Comparison of ENCODE assay signal across 15 cellular contexts in genomic region chr2:231110551-231110950, GRCh38. TPM values are rescaled to one million over a fixed set of nuclear protein-coding genes. Genes with fewer than 3 reads are reported as not detected.
DNase-seq lines count a peak whose midpoint lies in the region; ATAC-seq, FAIRE-seq and TF ChIP-seq lines count a peak whose summit lies in the region.
"Had no signal": no experiment of that assay in that cellular context is flagged by ENCODE, and none has a peak within 500 bp of the region (broad histone marks: within the 10 kb centered on the region; RNA-seq: fewer than 3 reads in every experiment).

No MANE protein-coding gene starts in this region.

- H3K27me3 Mint-ChIP-seq in T-cell, result no peaks in the 10 kb centered on the region
- H3K27me3 Mint-ChIP-seq: activated naive CD4-positive, alpha-beta T cell treated with anti-CD3 and anti-CD28 coated beads, Interleukin-2, amount 10 ng/mL, durations not matched to agents 7 days and 5 days had no signal

- H3K36me3 ChIP-seq in brain microvascular endothelial cell (replicated peaks) (peaks cover 9% of the 10 kb centered on the region), kidney (ENCODE audit: control insufficient read depth in 1 of 2, insufficient read depth in 2 of 2, low read length in 2 of 2) (peaks cover 8 to 9% of the 10 kb centered on the region in 2 donors), uterus (no peaks in the 10 kb centered on the region)

- CTCF ChIA-PET in T-cell (lab: Charles Lee), result interaction anchor here in 1 of 2 donors (0.6 kb wide), 1 partner anchor 486 kb away, joined by 3 read pairs; no protein-coding TSS in a partner anchor

- peak; percentile 23 for TF ChIP-seq CTCF in brain microvascular endothelial cell (IDR thresholded peaks at IDR 0.05; ENCODE audit: low read depth, low read length, missing control alignments)
- TF ChIP-seq CTCF in kidney (IDR thresholded peaks at IDR 0.05; ENCODE audit: borderline replicate concordance, extremely low read depth, insufficient read depth), result no peak
- TF ChIP-seq CTCF in uterus (IDR thresholded peaks at IDR 0.05), result peak; percentile 27 to 59 (median 41)

- in situ Hi-C loops in brain microvascular endothelial cell (cut with HindIII; ENCODE audit: low pct_ligation_motif_present, low sequenced_read_pairs), result no loop called here

- H3K27me3 ChIP-seq in brain microvascular endothelial cell (replicated peaks), result no peaks in the 10 kb centered on the region
- H3K27me3 ChIP-seq in uterus, result no peaks in the 10 kb centered on the region
- H3K27me3 ChIP-seq: esophagus squamous epithelium, SJSA1 had no signal

- H3K9ac ChIP-seq in kidney (ENCODE audit: low read length in 2 of 2), result no peak overlapping the region

- no peak for TF ChIP-seq POLR2A in uterus (IDR thresholded peaks at IDR 0.05)

- H3K27ac ChIP-seq in brain microvascular endothelial cell (no peak overlapping the region), kidney (ENCODE audit: low read depth in 2 of 2, low read length in 2 of 2) (no peak overlapping the region), uterus (peak overlapping the region; percentile 75 to 89)
- H3K27ac ChIP-seq: A549, esophagus squamous epithelium, SJSA1 had no signal

- POLR2A ChIA-PET in T-cell (lab: Charles Lee), result no interaction called here

- H3K4me1 Mint-ChIP-seq in T-cell, result no peaks in the 10 kb centered on the region
- H3K4me1 Mint-ChIP-seq: activated naive CD4-positive, alpha-beta T cell treated with anti-CD3 and anti-CD28 coated beads, Interleukin-2, amount 10 ng/mL, durations not matched to agents 7 days and 5 days had no signal

- H3K4me3 Mint-ChIP-seq in T-cell, result no peak overlapping the region
- H3K4me3 Mint-ChIP-seq: activated naive CD4-positive, alpha-beta T cell treated with anti-CD3 and anti-CD28 coated beads, Interleukin-2, amount 10 ng/mL, durations not matched to agents 7 days and 5 days had no signal

- no peak for ATAC-seq in T-cell (replicated peaks in 1 of 4)
- ATAC-seq: A549 had no signal

- no peaks in the 10 kb centered on the region for H3K9me3 Mint-ChIP-seq in T-cell
- H3K9me3 Mint-ChIP-seq: activated naive CD4-positive, alpha-beta T cell treated with anti-CD3 and anti-CD28 coated beads, Interleukin-2, amount 10 ng/mL, durations not matched to agents 7 days and 5 days had no signal

- H3K4me3 ChIP-seq in brain microvascular endothelial cell (ENCODE audit: low read depth, low read length) (no peak overlapping the region), kidney (ENCODE audit: low read length in 2 of 2) (no peak overlapping the region), uterus (no peak overlapping the region)
- H3K4me3 ChIP-seq: A549, esophagus squamous epithelium, SJSA1 had no signal

- H3K36me3 Mint-ChIP-seq in T-cell, result peaks cover 53% of the 10 kb centered on the region

- no peak overlapping the region for H3K27ac Mint-ChIP-seq in T-cell
- H3K27ac Mint-ChIP-seq: activated naive CD4-positive, alpha-beta T cell treated with anti-CD3 and anti-CD28 coated beads, Interleukin-2, amount 10 ng/mL, durations not matched to agents 7 days and 5 days had no signal

- DNase-seq in NCI-H1105 treated with DMSO at 0.1 percent for 48 hours (lab: John Stamatoyannopoulos, UW) (peak; percentile 14), NCI-H1105 (lab: John Stamatoyannopoulos, UW) (no peak), brain microvascular endothelial cell (peak; percentile 42), kidney (no peak), uterus (no peak), NCI-H2081 (lab: John Stamatoyannopoulos, UW) (no peak), NCI-H1417 (lab: John Stamatoyannopoulos, UW) (no peak), T-cell (no peak)
- DNase-seq: activated CD4-positive, alpha-beta T cell treated with anti-CD3 and anti-CD28 coated beads for 48 hours; activated naive CD4-positive, alpha-beta T cell treated with anti-CD3 and anti-CD28 coated beads, Interleukin-2, amount 10 ng/mL, durations not matched to agents 7 days and 5 days; esophagus squamous epithelium; NCI-H2171; stimulated activated CD4-positive, alpha-beta T cell treated with anti-CD3 and anti-CD28 coated beads, Interleukin-2, amount 100 ng/mL, for 24 hours had no signal

- intact Hi-C loops in kidney (cut with DNase I), result no loop called here
- intact Hi-C loops in uterus (cut with DNase I; ENCODE audit: low total_unique reads), result no loop called here

- H3K9me3 ChIP-seq in kidney (ENCODE audit: control insufficient read depth in 1 of 2, low read length in 2 of 2) (no peaks in the 10 kb centered on the region), uterus (no peaks in the 10 kb centered on the region)
- H3K9me3 ChIP-seq: A549, esophagus squamous epithelium, SJSA1 had no signal

- H3K4me1 ChIP-seq in kidney (ENCODE audit: control insufficient read depth in 1 of 2, insufficient read depth in 1 of 2, low read depth in 1 of 2, low read length in 2 of 2) (no peaks in the 10 kb centered on the region), uterus (no peaks in the 10 kb centered on the region)

- FAIRE-seq in kidney (lab: Jason Lieb, UNC), result peak; percentile 3
- FAIRE-seq: A549 had no signal

RNA-seq across cellular contexts. Expression of gene HTR2B, which starts 14.3 kb away (rescaled TPM):
- 3.0 TPM for total RNA-seq in kidney
- 2.0 TPM for polyA plus RNA-seq in kidney (ENCODE audit: insufficient read depth, low read depth, low replicate concordance)
- total RNA-seq in uterus, result 1 to 10 TPM; 2.9 to 8.6 (median 4.0) TPM
- under 1 TPM in 1 of 5 donors, not detected in 4; 0.38 TPM for total RNA-seq in T-cell

RNA-seq across cellular contexts. Expression of gene PSMD1, which starts 53.9 kb away (rescaled TPM):
- total RNA-seq in kidney, result 75.6 TPM
- 95.4 TPM for polyA plus RNA-seq in kidney (ENCODE audit: insufficient read depth, low read depth, low replicate concordance)
- 10 to 100 TPM; 54.4 to 96.6 (median 68.6) TPM for total RNA-seq in uterus
- 10 to 100 TPM; 39.5 to 48.2 (median 46.9) TPM for total RNA-seq in T-cell

Comparison
In these comparisons a context has a peak if more than half of its experiments do, and no peak if none do; other contexts are left out.
1. DNase-seq: peak in NCI-H1105 treated with DMSO at 0.1 percent for 48 hours (single experiment) and brain microvascular endothelial cell (single experiment); none in NCI-H1105 (single experiment), kidney (single experiment), uterus (0 of 2), NCI-H2081 (0 of 2), NCI-H1417 (0 of 3) and T-cell (0 of 34).
2. H3K27ac ChIP-seq: peak in uterus (2 of 2); none in brain microvascular endothelial cell (single experiment) and kidney (0 of 2).